Comparison of ENCODE assay signal across 13 cellular contexts in the genomic region with DNA sequence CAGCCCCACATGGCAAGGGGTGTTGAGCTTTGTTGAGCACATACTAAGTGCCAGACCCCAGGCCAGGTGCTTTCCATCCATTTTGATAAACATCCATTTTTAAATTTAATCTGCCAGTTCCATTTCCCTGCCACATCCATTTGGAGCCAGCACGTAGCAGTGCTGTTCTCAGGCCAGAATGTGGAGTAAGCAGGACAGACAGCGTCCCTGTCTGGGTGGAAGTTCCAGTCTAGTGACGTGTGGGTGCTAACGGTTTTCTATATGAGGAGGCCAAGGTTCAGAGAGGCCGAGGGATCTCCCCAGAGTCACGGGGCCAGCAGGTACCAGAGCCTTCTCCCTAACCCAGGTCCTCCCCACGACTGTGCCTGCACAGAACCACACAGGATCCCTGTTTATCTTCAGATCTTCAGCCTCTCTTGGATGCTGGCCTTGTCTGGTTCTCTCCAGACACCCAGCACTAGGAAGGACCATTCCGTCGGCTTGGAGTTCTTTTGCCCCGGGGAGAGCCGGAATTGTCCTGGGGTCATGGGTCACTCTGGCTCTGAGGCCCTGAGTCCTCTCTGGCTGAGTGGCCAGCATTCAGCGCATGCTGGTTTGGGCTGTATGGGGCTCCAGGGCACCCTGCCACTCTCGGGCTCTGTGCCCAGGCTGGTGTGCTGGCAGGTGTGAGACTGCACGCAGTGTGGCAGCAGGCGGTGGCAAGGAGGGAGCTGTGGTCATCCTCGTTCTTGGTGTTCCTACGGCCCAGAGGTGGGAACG.
DNase-seq lines count a peak whose midpoint lies in the region; ATAC-seq and TF ChIP-seq lines count a peak whose summit lies in the region.
"Had no signal": no experiment of that assay in that cellular context is flagged by ENCODE, and none has a peak within 500 bp of the region (broad histone marks: within the 10 kb centered on the region; RNA-seq: fewer than 3 reads in every experiment).

No MANE protein-coding gene starts in this region.

- in situ Hi-C loops in mammary epithelial cell (cut with MboI; ENCODE audit: low sequenced_read_pairs in 2 of 2) = no loop called here

- peak overlapping the region; percentile 98 for H3K9ac ChIP-seq in mammary epithelial cell (ENCODE audit: insufficient read depth, low read length)
- H3K9ac ChIP-seq in subcutaneous abdominal adipose tissue (ENCODE audit: low read length in 5 of 5) = peak overlapping the region; percentile 65 to 94 (median 83)

- H3K4me3 Mint-ChIP-seq in natural killer cell = no peak overlapping the region
- H3K4me3 Mint-ChIP-seq: activated T-helper 1 cell treated with anti-CD3 and anti-CD28 coated beads, Interleukin-12 subunit alpha, Interleukin-12 subunit beta, Interleukin-2, Interleukin-4 antibody, amounts not matched to agents 30 ng/mL and 10 ng/mL and 1 ng/mL, durations not matched to agents 14 hours and 24 hours and 36 hours; neural crest cell had no signal

- no peaks in the 10 kb centered on the region for H3K36me3 Mint-ChIP-seq in natural killer cell

- peak; percentile 11 for ATAC-seq in left lobe of liver
- no peak for ATAC-seq in natural killer cell
- no peak for ATAC-seq in HG02759 (IDR thresholded peaks at IDR 0.05; ENCODE audit: unreplicated experiment)

- intact Hi-C loops in mammary epithelial cell (cut with micrococcal nuclease) (no loop called here), natural killer cell (cut with micrococcal nuclease) (no loop called here)

- CTCF ChIA-PET in HEK293 (lab: Yijun Ruan, JAX) = no interaction called here
- CTCF ChIA-PET in mammary epithelial cell (lab: Charles Lee; ENCODE audit: low non-redundant PET) = no interaction called here

- no peaks in the 10 kb centered on the region for H3K27me3 ChIP-seq in mammary epithelial cell (ENCODE audit: insufficient read depth, low read length)
- no peaks in the 10 kb centered on the region for H3K27me3 ChIP-seq in subcutaneous abdominal adipose tissue (ENCODE audit: control insufficient read depth in 5 of 5, insufficient read depth in 4 of 5, low read length in 5 of 5)

- WGBS in mammary epithelial cell (ENCODE audit: low coverage, missing lambda C conversion rate) = 6% methylated on average over 17 of the region's 18 CpGs

- no peaks in the 10 kb centered on the region for H3K9me3 ChIP-seq in HEK293 (ENCODE audit: control insufficient read depth, insufficient read depth, low read depth, low read length)
- H3K9me3 ChIP-seq in mammary epithelial cell (replicated peaks; ENCODE audit: insufficient read depth, low read length) = no peaks in the 10 kb centered on the region
- no peaks in the 10 kb centered on the region for H3K9me3 ChIP-seq in subcutaneous abdominal adipose tissue (ENCODE audit: control insufficient read depth in 5 of 5, low read length in 5 of 5)

- H3K27ac Mint-ChIP-seq in natural killer cell = no peak overlapping the region
- H3K27ac Mint-ChIP-seq: activated T-helper 1 cell treated with anti-CD3 and anti-CD28 coated beads, Interleukin-12 subunit alpha, Interleukin-12 subunit beta, Interleukin-2, Interleukin-4 antibody, amounts not matched to agents 30 ng/mL and 10 ng/mL and 1 ng/mL, durations not matched to agents 14 hours and 24 hours and 36 hours had no signal

- no TSS peak for BruUV-seq in mammary epithelial cell (replicated peaks; lab: Mats Ljungman, UMichigan)

- H4K20me1 ChIP-seq in mammary epithelial cell (ENCODE audit: insufficient read depth, low read length) = no peaks in the 10 kb centered on the region

- peaks cover 7% of the 10 kb centered on the region for H3K4me1 ChIP-seq in HEK293 (ENCODE audit: control insufficient read depth, insufficient read depth, low read length)
- H3K4me1 ChIP-seq in mammary epithelial cell (ENCODE audit: insufficient read depth, low read length) = peaks cover 80% of the 10 kb centered on the region
- peaks cover 47 to 100% (median 99%) of the 10 kb centered on the region in 5 donors for H3K4me1 ChIP-seq in subcutaneous abdominal adipose tissue (ENCODE audit: control insufficient read depth in 5 of 5, insufficient read depth in 5 of 5, low read length in 5 of 5)

- no peaks in the 10 kb centered on the region for H3K27me3 Mint-ChIP-seq in natural killer cell (ENCODE audit: low read depth in 2 of 2)

- peaks cover 0 to 16% of the 10 kb centered on the region in 2 donors for H3K4me1 Mint-ChIP-seq in natural killer cell

- dilution Hi-C loops in mammary epithelial cell (cut with HindIII; ENCODE audit: low sequenced_read_pairs) = no loop called here

- H3K36me3 ChIP-seq in HEK293 (ENCODE audit: control insufficient read depth in 2 of 2, insufficient read depth in 1 of 2, low read length in 2 of 2) (peaks cover 0 to 21% of the 10 kb centered on the region in 2 experiments; a peak in 1 of 3 replicates), mammary epithelial cell (ENCODE audit: insufficient read depth, low read length) (peaks cover 17% of the 10 kb centered on the region), subcutaneous abdominal adipose tissue (ENCODE audit: control insufficient read depth in 5 of 5, insufficient read depth in 5 of 5, low read length in 5 of 5) (peaks cover 0 to 57% (median 33%) of the 10 kb centered on the region in 5 donors)

- POLR2A ChIA-PET in HEK293 (lab: Yijun Ruan, JAX) = interaction anchor here (1.2 kb wide), 1 partner anchor 13 kb away, joined by 3 read pairs; no protein-coding TSS in a partner anchor

- DNase-seq in mammary epithelial cell (peak; percentile 72), left lobe of liver (ENCODE audit: low spot score) (peak; percentile 69), natural killer cell (no peak), HK-2 (ENCODE audit: unreplicated experiment) (no peak), nucleus accumbens (lab: John Stamatoyannopoulos, UW) (no peak)
- DNase-seq: DMS79; NCI-H187 treated with DMSO at 0.1 percent for 48 hours; stimulated activated CD8-positive, alpha-beta memory T cell treated with anti-CD3 and anti-CD28 coated beads, Interleukin-4, amount 100 ng/mL, for 48 hours had no signal

- no peak for TF ChIP-seq CTCF in HEK293 (tag by site-specific recombination; IDR thresholded peaks at IDR 0.05)
- no peak for TF ChIP-seq CTCF in mammary epithelial cell (conservative IDR thresholded peaks at IDR 0.05 in 1 of 2, IDR thresholded peaks at IDR 0.05 in 1 of 2; ENCODE audit: extremely low read depth in 1 of 2, insufficient read depth in 1 of 2, low read depth in 1 of 2, low read length in 2 of 2)
- no peak for TF ChIP-seq CTCF in natural killer cell (IDR thresholded peaks at IDR 0.05)

- H2AFZ ChIP-seq in mammary epithelial cell (ENCODE audit: low read depth, low read length) = no peak overlapping the region

- H3K27ac ChIP-seq in HEK293 (ENCODE audit: extremely low read depth, low read depth, low read length) (no peak overlapping the region), mammary epithelial cell (ENCODE audit: insufficient read depth, low read depth, low read length) (peak overlapping the region; percentile 94), subcutaneous abdominal adipose tissue (ENCODE audit: low read depth, low read length) (peak overlapping the region; percentile 99)

- H3K4me2 ChIP-seq in mammary epithelial cell (ENCODE audit: insufficient read depth, low read depth, low read length) = peak overlapping the region; percentile 97

- H3K4me3 ChIP-seq in HEK293 (ENCODE audit: low read depth, low read length) = no peak overlapping the region
- H3K4me3 ChIP-seq in mammary epithelial cell (replicated peaks in 1 of 3; ENCODE audit: insufficient read depth in 1 of 3, low read depth in 2 of 3, low read length in 3 of 3) = peak overlapping the region; percentile 49 to 95 (median 93)
- peak overlapping the region; percentile 54 to 75 (median 65) for H3K4me3 ChIP-seq in subcutaneous abdominal adipose tissue (ENCODE audit: low read depth in 1 of 5, low read length in 5 of 5)

- H3K79me2 ChIP-seq in mammary epithelial cell (ENCODE audit: insufficient read depth, low read length) = peaks cover 100% of the 10 kb centered on the region

- H3K9me3 Mint-ChIP-seq in natural killer cell = no peaks in the 10 kb centered on the region
- H3K9me3 Mint-ChIP-seq: activated T-helper 1 cell treated with anti-CD3 and anti-CD28 coated beads, Interleukin-12 subunit alpha, Interleukin-12 subunit beta, Interleukin-2, Interleukin-4 antibody, amounts not matched to agents 30 ng/mL and 10 ng/mL and 1 ng/mL, durations not matched to agents 14 hours and 24 hours and 36 hours; neural crest cell had no signal

TF ChIP-seq in HEK293, 187 proteins besides CTCF, POLR2A, EP300 and RAD21 (continues in another document):
- no peak for TF ChIP-seq ZNF585B (tag by site-specific recombination; IDR thresholded peaks at IDR 0.05)
- no peak for TF ChIP-seq ZNF335 (tag by site-specific recombination; conservative IDR thresholded peaks at IDR 0.05)
- TF ChIP-seq ZNF514 (tag by site-specific recombination; IDR thresholded peaks at IDR 0.05) = no peak
- no peak for TF ChIP-seq ZNF214 (tag by site-specific recombination; IDR thresholded peaks at IDR 0.05; ENCODE audit: borderline replicate concordance)
- no peak for TF ChIP-seq ZNF530 (tag by site-specific recombination; IDR thresholded peaks at IDR 0.05; ENCODE audit: low read depth)
- TF ChIP-seq ZNF140 (tag by site-specific recombination; IDR thresholded peaks at IDR 0.05) = peak; percentile 84
- peak; percentile 82; the same call in 1 of the 2 replicates for TF ChIP-seq ZNF664 (tag by site-specific recombination; IDR thresholded peaks at IDR 0.05)
- peak; percentile 27; the same call in 1 of the 2 replicates for TF ChIP-seq IKZF3 (tag by site-specific recombination; IDR thresholded peaks at IDR 0.05)
- TF ChIP-seq ZNF350 (tag by site-specific recombination; IDR thresholded peaks at IDR 0.05) = no peak
- TF ChIP-seq, protein P1, sequence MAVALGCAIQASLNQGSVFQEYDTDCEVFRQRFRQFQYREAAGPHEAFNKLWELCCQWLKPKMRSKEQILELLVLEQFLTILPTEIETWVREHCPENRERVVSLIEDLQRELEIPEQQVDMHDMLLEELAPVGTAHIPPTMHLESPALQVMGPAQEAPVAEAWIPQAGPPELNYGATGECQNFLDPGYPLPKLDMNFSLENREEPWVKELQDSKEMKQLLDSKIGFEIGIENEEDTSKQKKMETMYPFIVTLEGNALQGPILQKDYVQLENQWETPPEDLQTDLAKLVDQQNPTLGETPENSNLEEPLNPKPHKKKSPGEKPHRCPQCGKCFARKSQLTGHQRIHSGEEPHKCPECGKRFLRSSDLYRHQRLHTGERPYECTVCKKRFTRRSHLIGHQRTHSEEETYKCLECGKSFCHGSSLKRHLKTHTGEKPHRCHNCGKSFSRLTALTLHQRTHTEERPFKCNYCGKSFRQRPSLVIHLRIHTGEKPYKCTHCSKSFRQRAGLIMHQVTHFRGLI (tag by site-specific recombination; IDR thresholded peaks at IDR 0.05) = peak; percentile 84
- no peak for TF ChIP-seq KLF8 (tag by site-specific recombination; IDR thresholded peaks at IDR 0.05)
- TF ChIP-seq ZNF707 (tag by site-specific recombination; IDR thresholded peaks at IDR 0.05) = no peak

Comparison
In these comparisons a context has a peak if more than half of its experiments do, and no peak if none do; other contexts are left out.
1. DNase-seq: peak in mammary epithelial cell (single experiment) and left lobe of liver (single experiment); none in natural killer cell (single experiment), HK-2 (single experiment) and nucleus accumbens (0 of 56).